ENCODE assay signal across 8 cellular contexts in genomic region chr2:178193496-178193822, GRCh38. TPM values are rescaled to one million over a fixed set of nuclear protein-coding genes. Genes with fewer than 3 reads are reported as not detected.
DNase-seq lines count a peak whose midpoint lies in the region; ATAC-seq, FAIRE-seq and TF ChIP-seq lines count a peak whose summit lies in the region.

No MANE protein-coding gene starts in this region.

- CTCF ChIA-PET in CD8-positive, alpha-beta memory T cell (lab: Charles Lee): no interaction called here

- no peaks in the 10 kb centered on the region for H3K36me3 Mint-ChIP-seq in CD8-positive, alpha-beta memory T cell
- H3K36me3 Mint-ChIP-seq in endodermal cell (ENCODE audit: low read depth): no peaks in the 10 kb centered on the region
- no peaks in the 10 kb centered on the region for H3K36me3 Mint-ChIP-seq in osteocyte (ENCODE audit: unreplicated experiment)

- H3K36me3 ChIP-seq in CD8-positive, alpha-beta memory T cell (ENCODE audit: insufficient read depth, low read length): no peaks in the 10 kb centered on the region
- no peaks in the 10 kb centered on the region for H3K36me3 ChIP-seq in endodermal cell (ENCODE audit: control insufficient read depth, insufficient read depth, low read length)

- peak overlapping the region in 3 of 8 donors; percentile 26 to 73 (median 44) for H3K27ac Mint-ChIP-seq in CD8-positive, alpha-beta memory T cell
- H3K27ac Mint-ChIP-seq in endodermal cell (no peak overlapping the region), osteocyte (ENCODE audit: unreplicated experiment) (peak overlapping the region; percentile 86)

- peak overlapping the region; percentile 54 for H3K9ac ChIP-seq in endodermal cell (ENCODE audit: extremely low read depth, low read length, poor library complexity, severe bottlenecking)

- H3K4me3 Mint-ChIP-seq in CD8-positive, alpha-beta memory T cell: peak overlapping the region; percentile 70 to 82 (median 75)
- H3K4me3 Mint-ChIP-seq in endodermal cell (peak overlapping the region; percentile 67), osteocyte (ENCODE audit: unreplicated experiment) (peak overlapping the region; percentile 83)

- FAIRE-seq in GM19239 (lab: Jason Lieb, UNC): no peak

- no peaks in the 10 kb centered on the region for H3K9me3 ChIP-seq in CD8-positive, alpha-beta memory T cell (ENCODE audit: low read length)
- H3K9me3 ChIP-seq in endodermal cell (ENCODE audit: control insufficient read depth, low read length): no peaks in the 10 kb centered on the region

- POLR2A ChIA-PET in CD8-positive, alpha-beta memory T cell (lab: Charles Lee): no interaction called here

- peak overlapping the region; percentile 38 for H3K4me3 ChIP-seq in CD8-positive, alpha-beta memory T cell (ENCODE audit: low read length)
- H3K4me3 ChIP-seq in endodermal cell (ENCODE audit: low read length): peak overlapping the region; percentile 82

- peaks cover 0 to 5% (median 0%) of the 10 kb centered on the region in 5 donors for H3K9me3 Mint-ChIP-seq in CD8-positive, alpha-beta memory T cell
- no peaks in the 10 kb centered on the region for H3K9me3 Mint-ChIP-seq in endodermal cell
- no peaks in the 10 kb centered on the region for H3K9me3 Mint-ChIP-seq in osteocyte (ENCODE audit: unreplicated experiment)

- peaks cover 36 to 60% of the 10 kb centered on the region in 2 donors for H3K27me3 Mint-ChIP-seq in CD8-positive, alpha-beta memory T cell
- peaks cover 48% of the 10 kb centered on the region for H3K27me3 Mint-ChIP-seq in endodermal cell (ENCODE audit: insufficient read depth)
- peaks cover 8% of the 10 kb centered on the region for H3K27me3 Mint-ChIP-seq in osteocyte (ENCODE audit: unreplicated experiment)

- no peak for ATAC-seq in GM21576 (IDR thresholded peaks at IDR 0.05; ENCODE audit: unreplicated experiment)

- H3K4me1 Mint-ChIP-seq in CD8-positive, alpha-beta memory T cell: peaks cover 15 to 31% (median 16%) of the 10 kb centered on the region in 3 donors
- H3K4me1 Mint-ChIP-seq in endodermal cell (peaks cover 11% of the 10 kb centered on the region), osteocyte (ENCODE audit: unreplicated experiment) (peaks cover 15% of the 10 kb centered on the region)

- 30 to 37% methylated on average over 6 to 10 of the region's 10 CpGs for WGBS in endodermal cell (ENCODE audit: insufficient coverage in 1 of 2, insufficient read length in 1 of 2), 2 experiments

- H3K27ac ChIP-seq in CD8-positive, alpha-beta memory T cell (ENCODE audit: low read depth, low read length): no peak overlapping the region
- H3K27ac ChIP-seq in endodermal cell (ENCODE audit: low read depth, low read length): no peak overlapping the region

- H3K4me1 ChIP-seq in CD8-positive, alpha-beta memory T cell (ENCODE audit: insufficient read depth, low read length): peaks cover 6% of the 10 kb centered on the region
- H3K4me1 ChIP-seq in endodermal cell (ENCODE audit: control insufficient read depth, insufficient read depth, low read length): no peaks in the 10 kb centered on the region

- no peak for DNase-seq in CD8-positive, alpha-beta memory T cell
- DNase-seq in NCI-H748 treated with DMSO at 0.1 percent for 48 hours (lab: John Stamatoyannopoulos, UW) (peak; percentile 73), endodermal cell (no peak), osteocyte (ENCODE audit: extremely low spot score, unreplicated experiment) (no peak), kidney glomerular epithelial cell (lab: John Stamatoyannopoulos, UW) (no peak), SKM-1 (lab: John Stamatoyannopoulos, UW; ENCODE audit: unreplicated experiment) (no peak), GM19239 (ENCODE audit: insufficient read length, low spot score) (no peak)

- H3K27me3 ChIP-seq in CD8-positive, alpha-beta memory T cell (ENCODE audit: insufficient read depth, low read length, poor library complexity, severe bottlenecking): peaks cover 6% of the 10 kb centered on the region
- peaks cover 26% of the 10 kb centered on the region for H3K27me3 ChIP-seq in endodermal cell (ENCODE audit: control insufficient read depth, insufficient read depth, low read length, poor library complexity, severe bottlenecking)

- TF ChIP-seq CTCF in endodermal cell (conservative IDR thresholded peaks at IDR 0.05) (no peak), osteocyte (IDR thresholded peaks at IDR 0.05) (no peak)

RNA-seq across cellular contexts. Expression of gene OSBPL6, which starts 0.9 kb away (rescaled TPM):
- total RNA-seq in CD8-positive, alpha-beta memory T cell: 1 to 10 TPM; 1.2 to 1.6 TPM
- 0.33 TPM for polyA plus RNA-seq in CD8-positive, alpha-beta memory T cell
- total RNA-seq in endodermal cell (1 to 10 TPM; 3.4 to 3.6 TPM), osteocyte (3.7 and 3.9 TPM in 2 replicates)
- 8.3 TPM for polyA plus RNA-seq in endodermal cell (2013, experiment 1 of 2)
- polyA plus RNA-seq in endodermal cell (2013, experiment 2 of 2): 7.9 TPM
